In genomic region chr11:12291767-12292166, GRCh38 we compare ENCODE assay signal across 19 cellular contexts.
"Had no signal": no experiment of that assay in that cellular context is flagged by ENCODE, and none has a peak within 500 bp of the region (broad histone marks: within the 10 kb centered on the region; RNA-seq: fewer than 3 reads in every experiment).

No MANE protein-coding gene starts in this region.

- H3K36me3 Mint-ChIP-seq: natural killer cell had no signal

- H3K36me3 ChIP-seq: adrenal gland, heart left ventricle, right lobe of liver, spleen had no signal

- H3K9me3 Mint-ChIP-seq: activated CD4-positive, alpha-beta T cell treated with anti-CD3 and anti-CD28 coated beads, Interleukin-2, amount 10 ng/mL, durations not matched to agents 7 days and 5 days; activated T-cell treated with anti-CD3 and anti-CD28 coated beads, Interleukin-2, amount 50 U/mL, for 4 hours; natural killer cell; stimulated activated naive CD8-positive, alpha-beta T cell treated with anti-CD3 and anti-CD28 coated beads, Interleukin-15, Interleukin-2, amounts not matched to agents 100 ng/mL and 50 ng/mL, for 24 hours; T-cell had no signal

- H3K27ac Mint-ChIP-seq: activated CD4-positive, alpha-beta T cell treated with anti-CD3 and anti-CD28 coated beads, Interleukin-2, amount 10 ng/mL, durations not matched to agents 7 days and 5 days; natural killer cell; stimulated activated naive CD8-positive, alpha-beta T cell treated with anti-CD3 and anti-CD28 coated beads, Interleukin-15, Interleukin-2, amounts not matched to agents 100 ng/mL and 50 ng/mL, for 24 hours; T-cell had no signal

- H3K4me1 ChIP-seq: right lobe of liver had no signal

- H3K27me3 Mint-ChIP-seq: activated CD4-positive, alpha-beta T cell treated with anti-CD3 and anti-CD28 coated beads, Interleukin-2, amount 10 ng/mL, durations not matched to agents 7 days and 5 days; stimulated activated naive CD8-positive, alpha-beta T cell treated with anti-CD3 and anti-CD28 coated beads, Interleukin-15, Interleukin-2, amounts not matched to agents 100 ng/mL and 50 ng/mL, for 24 hours; T-cell had no signal

- H3K27me3 ChIP-seq: adrenal gland, heart left ventricle, right lobe of liver, spleen, testis had no signal

- H3K4me3 ChIP-seq: adrenal gland, coronary artery, heart left ventricle, mucosa of descending colon, psoas muscle, right lobe of liver, spleen, testis had no signal

- ATAC-seq: heart left ventricle, mucosa of descending colon, natural killer cell, psoas muscle, right lobe of liver, T-cell had no signal

- H3K27ac ChIP-seq: adrenal gland, coronary artery, heart left ventricle, psoas muscle, right lobe of liver, spleen, testis had no signal

- H3K9me3 ChIP-seq: adrenal gland, heart left ventricle, mucosa of descending colon, psoas muscle, right lobe of liver, spleen, testis had no signal

- DNase-seq: activated CD4-positive, alpha-beta T cell treated with anti-CD3 and anti-CD28 coated beads, Interleukin-2, amount 10 ng/mL, durations not matched to agents 7 days and 5 days; activated CD4-positive, CD25-positive, alpha-beta regulatory T cell; activated naive CD4-positive, alpha-beta T cell; activated T-cell treated with anti-CD3 and anti-CD28 coated beads, Interleukin-2, amount 50 U/mL, for 4 hours; adrenal gland; caudate nucleus; effector CD4-positive, alpha-beta T cell; heart left ventricle; mammary epithelial cell; mucosa of descending colon; natural killer cell; psoas muscle; right lobe of liver; spleen; stimulated activated CD4-positive, alpha-beta T cell treated with anti-CD3 and anti-CD28 coated beads, Interleukin-1b, Interleukin-23, amount 100 ng/mL, for 48 hours; T-cell; testis had no signal

- H3K4me3 Mint-ChIP-seq: activated CD4-positive, alpha-beta T cell treated with anti-CD3 and anti-CD28 coated beads, Interleukin-2, amount 10 ng/mL, durations not matched to agents 7 days and 5 days; activated T-cell treated with anti-CD3 and anti-CD28 coated beads, Interleukin-2, amount 50 U/mL, for 4 hours; natural killer cell; stimulated activated naive CD8-positive, alpha-beta T cell treated with anti-CD3 and anti-CD28 coated beads, Interleukin-15, Interleukin-2, amounts not matched to agents 100 ng/mL and 50 ng/mL, for 24 hours; T-cell had no signal
